1 cellular context compared by ENCODE assay signal in genomic region chr1:156471496-156472490, GRCh38.
TF ChIP-seq lines count a peak whose summit lies in the region.

No MANE protein-coding gene starts in this region.

TF ChIP-seq in HepG2, 621 proteins besides CTCF, POLR2A, EP300 and RAD21 (continued from another document and continues in another):
- peak; percentile 93 for TF ChIP-seq RERE (CRISPR knock-in tag; IDR thresholded peaks at IDR 0.05; ENCODE audit: low read depth)
- TF ChIP-seq MBD4 (IDR thresholded peaks at IDR 0.05; ENCODE audit: borderline replicate concordance, low read length): no peak; the same call in 1 of the 2 replicates
- TF ChIP-seq KLF6 (CRISPR knock-in tag; IDR thresholded peaks at IDR 0.05): peak; percentile 84; the same call in 1 of the 2 replicates
- TF ChIP-seq PRDM10 (CRISPR knock-in tag; IDR thresholded peaks at IDR 0.05; ENCODE audit: low read depth): peak; percentile 69; the same call in 1 of the 2 replicates
- peak; percentile 98 for TF ChIP-seq ARID5B (CRISPR knock-in tag; IDR thresholded peaks at IDR 0.05)
- TF ChIP-seq CSRNP2 (CRISPR knock-in tag; conservative IDR thresholded peaks at IDR 0.05; ENCODE audit: low read depth): no peak
- TF ChIP-seq ZMAT5 (CRISPR knock-in tag; IDR thresholded peaks at IDR 0.05; ENCODE audit: borderline replicate concordance, low read depth): no peak
- TF ChIP-seq ZNF138 (CRISPR knock-in tag; IDR thresholded peaks at IDR 0.05; ENCODE audit: low read depth): no peak
- TF ChIP-seq CENPBD1 (CRISPR knock-in tag; IDR thresholded peaks at IDR 0.05; ENCODE audit: borderline replicate concordance, low read depth): no peak
- peak; percentile 85 for TF ChIP-seq JUND (CRISPR knock-in tag; IDR thresholded peaks at IDR 0.05)
- TF ChIP-seq ZFAT (CRISPR knock-in tag; conservative IDR thresholded peaks at IDR 0.05): no peak
- TF ChIP-seq USF2 (IDR thresholded peaks at IDR 0.05; ENCODE audit: low read depth, low read length): no peak
- peak; percentile 51; the same call in 1 of the 2 replicates for TF ChIP-seq USF2 (CRISPR knock-in tag; IDR thresholded peaks at IDR 0.05; ENCODE audit: borderline replicate concordance)
- TF ChIP-seq MAFG (CRISPR knock-in tag; IDR thresholded peaks at IDR 0.05): no peak
- no peak; the same call in 1 of the 2 replicates for TF ChIP-seq ZNF776 (CRISPR knock-in tag; IDR thresholded peaks at IDR 0.05)
- TF ChIP-seq NAIF1 (CRISPR knock-in tag; IDR thresholded peaks at IDR 0.05; ENCODE audit: borderline replicate concordance): 0 out of 2 replicates have a peak, but pooled peaks have one; percentile 75
- TF ChIP-seq KDM1A (CRISPR knock-in tag; IDR thresholded peaks at IDR 0.05): 0 out of 2 replicates have a peak, but pooled peaks have one; percentile 13
- TF ChIP-seq SMARCC2 (IDR thresholded peaks at IDR 0.05): no peak
- TF ChIP-seq ZSCAN21 (CRISPR knock-in tag; IDR thresholded peaks at IDR 0.05; ENCODE audit: borderline replicate concordance): peak; percentile 91
- TF ChIP-seq HOXA7 (CRISPR knock-in tag; IDR thresholded peaks at IDR 0.05): no peak
- peak; percentile 65; the same call in 1 of the 2 replicates for TF ChIP-seq ZNF891 (CRISPR knock-in tag; IDR thresholded peaks at IDR 0.05)
- peak; percentile 93 for TF ChIP-seq ZNF264 (CRISPR knock-in tag; IDR thresholded peaks at IDR 0.05)
- TF ChIP-seq YEATS2 (CRISPR knock-in tag; IDR thresholded peaks at IDR 0.05; ENCODE audit: borderline replicate concordance): peak; percentile 86; the same call in 1 of the 2 replicates
- TF ChIP-seq PITX1 (CRISPR knock-in tag; IDR thresholded peaks at IDR 0.05): peak; percentile 96
- no peak; the same call in 1 of the 2 replicates for TF ChIP-seq JDP2 (CRISPR knock-in tag; IDR thresholded peaks at IDR 0.05; ENCODE audit: borderline replicate concordance)
- no peak for TF ChIP-seq SRSF9 (IDR thresholded peaks at IDR 0.05; ENCODE audit: borderline replicate concordance, insufficient read depth, low read depth, low read length, poor library complexity, severe bottlenecking)
- no peak for TF ChIP-seq TEF (CRISPR knock-in tag; IDR thresholded peaks at IDR 0.05)
- TF ChIP-seq SNAPC4 (CRISPR knock-in tag; IDR thresholded peaks at IDR 0.05): peak; percentile 83; the same call in 1 of the 2 replicates
- peak; percentile 85 for TF ChIP-seq ZNF772 (CRISPR knock-in tag; IDR thresholded peaks at IDR 0.05)
- no peak for TF ChIP-seq ARID2 (CRISPR knock-in tag; IDR thresholded peaks at IDR 0.05; ENCODE audit: borderline replicate concordance)
- TF ChIP-seq ZBTB21 (CRISPR knock-in tag; IDR thresholded peaks at IDR 0.05): no peak; the same call in 1 of the 2 replicates
- TF ChIP-seq ZNF543 (CRISPR knock-in tag; IDR thresholded peaks at IDR 0.05): peak; percentile 94; the same call in 1 of the 2 replicates
